Comparison of ENCODE assay signal across 8 cellular contexts in the genomic region with DNA sequence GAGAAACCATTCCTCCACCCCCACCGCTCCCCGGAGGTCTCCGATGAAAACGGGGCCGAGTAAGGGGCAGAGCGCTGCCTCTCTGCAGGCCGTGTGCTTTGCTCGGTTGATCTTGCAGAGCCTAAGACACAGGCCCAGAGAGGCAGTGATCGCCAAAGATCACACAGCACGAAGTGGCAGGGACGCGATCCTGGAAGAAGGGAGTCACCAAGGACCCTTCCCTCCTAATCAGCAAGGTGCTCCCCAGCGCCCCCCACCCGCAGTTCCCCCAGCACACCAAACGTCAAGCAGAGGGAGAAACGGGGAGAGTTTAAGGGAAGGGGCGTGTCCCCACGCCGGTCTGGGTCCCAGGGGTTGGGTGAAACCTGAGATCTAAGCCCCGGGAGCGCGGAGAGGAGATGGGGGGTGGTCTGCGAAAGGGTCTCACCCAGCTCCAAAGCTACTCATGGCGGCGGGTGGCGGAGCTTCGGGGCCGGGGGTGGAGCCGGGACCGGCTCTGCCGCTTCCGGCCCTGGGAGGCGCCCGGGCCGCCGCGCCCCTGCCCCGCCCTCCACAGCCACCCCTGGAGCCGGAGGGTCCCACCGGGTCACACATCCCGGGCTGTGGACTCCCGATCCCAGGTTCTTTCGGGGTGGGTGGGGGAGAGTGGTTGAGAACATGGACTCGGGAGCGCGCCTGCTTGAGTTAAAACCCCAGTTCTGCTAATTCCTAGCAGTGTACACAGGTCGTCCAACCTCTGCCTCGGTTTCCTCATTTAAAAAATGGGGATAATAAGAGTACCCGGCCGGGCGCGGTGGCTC. TPM values are rescaled to one million over a fixed set of nuclear protein-coding genes. Genes with fewer than 3 reads are reported as not detected.
DNase-seq lines count a peak whose midpoint lies in the region; ATAC-seq and TF ChIP-seq lines count a peak whose summit lies in the region.

A gene with protein sequence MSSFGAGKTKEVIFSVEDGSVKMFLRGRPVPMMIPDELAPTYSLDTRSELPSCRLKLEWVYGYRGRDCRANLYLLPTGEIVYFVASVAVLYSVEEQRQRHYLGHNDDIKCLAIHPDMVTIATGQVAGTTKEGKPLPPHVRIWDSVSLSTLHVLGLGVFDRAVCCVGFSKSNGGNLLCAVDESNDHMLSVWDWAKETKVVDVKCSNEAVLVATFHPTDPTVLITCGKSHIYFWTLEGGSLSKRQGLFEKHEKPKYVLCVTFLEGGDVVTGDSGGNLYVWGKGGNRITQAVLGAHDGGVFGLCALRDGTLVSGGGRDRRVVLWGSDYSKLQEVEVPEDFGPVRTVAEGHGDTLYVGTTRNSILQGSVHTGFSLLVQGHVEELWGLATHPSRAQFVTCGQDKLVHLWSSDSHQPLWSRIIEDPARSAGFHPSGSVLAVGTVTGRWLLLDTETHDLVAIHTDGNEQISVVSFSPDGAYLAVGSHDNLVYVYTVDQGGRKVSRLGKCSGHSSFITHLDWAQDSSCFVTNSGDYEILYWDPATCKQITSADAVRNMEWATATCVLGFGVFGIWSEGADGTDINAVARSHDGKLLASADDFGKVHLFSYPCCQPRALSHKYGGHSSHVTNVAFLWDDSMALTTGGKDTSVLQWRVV (minus strand): TSS at position 468 of the 800 bp plus-strand sequence. CDS start 21 bp downstream, at position 447.

- H3K9me3 ChIP-seq in DOHH2 (ENCODE audit: control insufficient read depth, insufficient read depth, low read length): no peaks in the 10 kb centered on the region
- no peaks in the 10 kb centered on the region for H3K9me3 ChIP-seq in Karpas-422 (ENCODE audit: low read length)
- no peaks in the 10 kb centered on the region for H3K9me3 ChIP-seq in left lung

- H3K4me3 Mint-ChIP-seq in chondrocyte (ENCODE audit: unreplicated experiment): peak within 1 kb of the TSS; percentile 93

- ATAC-seq in left lung: peak; percentile 52
- no peak for ATAC-seq in GM21515 (IDR thresholded peaks at IDR 0.05; ENCODE audit: unreplicated experiment)
- ATAC-seq in HG03469 (IDR thresholded peaks at IDR 0.05; ENCODE audit: unreplicated experiment): no peak

- H3K27ac ChIP-seq in DOHH2 (ENCODE audit: low read depth, low read length) (no peak within 1 kb of the TSS), Karpas-422 (ENCODE audit: low read length) (peak within 1 kb of the TSS; percentile 32; the same call in 1 of the 2 replicates), left lung (peak within 1 kb of the TSS in 1 of 2 donors; percentile 35)

- H3K4me2 ChIP-seq in DOHH2 (ENCODE audit: low read length) (peak within 1 kb of the TSS; percentile 96), Karpas-422 (ENCODE audit: low read depth, low read length, poor library complexity, severe bottlenecking) (peak within 1 kb of the TSS; percentile 79)

- H3K79me2 ChIP-seq in DOHH2 (ENCODE audit: control insufficient read depth, low read length) (peaks cover 2% of the 10 kb centered on the region; the same call in 1 of the 2 replicates), Karpas-422 (ENCODE audit: low read length) (peaks cover 17% of the 10 kb centered on the region)

- DNase-seq in Karpas-422: peak; percentile 87
- no peak for DNase-seq in chondrocyte (ENCODE audit: low spot score)
- DNase-seq in left lung: peak; percentile 68 to 93
- DNase-seq in stimulated activated CD8-positive, alpha-beta memory T cell treated with anti-CD3 and anti-CD28 coated beads, Interleukin-12 subunit alpha, Interleukin-12 subunit beta, amount 100 ng/mL, for 1 hour (ENCODE audit: low read depth): peak; percentile 35

- H3K4me1 ChIP-seq in DOHH2 (ENCODE audit: control insufficient read depth, low read length) (peaks cover 44% of the 10 kb centered on the region), Karpas-422 (ENCODE audit: low read length) (peaks cover 42% of the 10 kb centered on the region), left lung (peaks cover 17 to 48% of the 10 kb centered on the region in 2 donors)

- H3K9me2 ChIP-seq in DOHH2 (replicated peaks; ENCODE audit: control insufficient read depth, low read length): no peaks in the 10 kb centered on the region
- H3K9me2 ChIP-seq in Karpas-422 (replicated peaks; ENCODE audit: insufficient read depth, low read length): no peaks in the 10 kb centered on the region

- H4K20me1 ChIP-seq in DOHH2 (ENCODE audit: control insufficient read depth, insufficient read depth, low read depth, low read length) (no peaks in the 10 kb centered on the region), Karpas-422 (ENCODE audit: insufficient read depth, low read depth, low read length) (no peaks in the 10 kb centered on the region)

- H3K27me3 Mint-ChIP-seq in chondrocyte (ENCODE audit: low read depth): no peaks in the 10 kb centered on the region

- H3K27me3 ChIP-seq in DOHH2 (ENCODE audit: control insufficient read depth, low read length): peaks cover 9% of the 10 kb centered on the region
- no peaks in the 10 kb centered on the region for H3K27me3 ChIP-seq in Karpas-422 (ENCODE audit: low read length)
- peaks cover 0 to 9% of the 10 kb centered on the region in 2 donors for H3K27me3 ChIP-seq in left lung

- intact Hi-C loops in left lung (cut with DNase I): no loop called here

- no peaks in the 10 kb centered on the region for H3K9me3 Mint-ChIP-seq in chondrocyte (ENCODE audit: low read depth)

- H2AFZ ChIP-seq in Karpas-422 (ENCODE audit: low read length): peak within 1 kb of the TSS; percentile 86; the same call in 1 of the 2 replicates

- TF ChIP-seq CTCF in DOHH2 (IDR thresholded peaks at IDR 0.05; ENCODE audit: low read depth, low read length, poor library complexity, severe bottlenecking): peak; percentile 91
- TF ChIP-seq CTCF in WI38 (IDR thresholded peaks at IDR 0.05; ENCODE audit: low read depth, low read length): no peak
- TF ChIP-seq CTCF in chondrocyte (IDR thresholded peaks at IDR 0.05): peak; percentile 68
- TF ChIP-seq CTCF in left lung (IDR thresholded peaks at IDR 0.05): no peak

- H3K36me3 ChIP-seq in DOHH2 (ENCODE audit: control insufficient read depth, low read length) (peaks cover 6% of the 10 kb centered on the region; the same call in 1 of the 2 replicates), Karpas-422 (ENCODE audit: insufficient read depth, low read length) (no peaks in the 10 kb centered on the region), left lung (no peaks in the 10 kb centered on the region)

- peak within 1 kb of the TSS; percentile 89 for H3K27ac Mint-ChIP-seq in chondrocyte (ENCODE audit: unreplicated experiment)

- H3F3A ChIP-seq in DOHH2 (ENCODE audit: control insufficient read depth, insufficient read depth): peaks cover 21% of the 10 kb centered on the region

- peak within 1 kb of the TSS; percentile 82 for H3K9ac ChIP-seq in Karpas-422 (ENCODE audit: low read length)

- H3K4me1 Mint-ChIP-seq in chondrocyte (ENCODE audit: low read depth): peaks cover 37% of the 10 kb centered on the region

- peak within 1 kb of the TSS; percentile 81 for H3K4me3 ChIP-seq in DOHH2 (ENCODE audit: low read length)
- H3K4me3 ChIP-seq in Karpas-422 (ENCODE audit: low read length): peak within 1 kb of the TSS; percentile 84
- H3K4me3 ChIP-seq in WI38 (ENCODE audit: low read depth, low read length): peak within 1 kb of the TSS; percentile 72
- peak within 1 kb of the TSS; percentile 57 to 69 for H3K4me3 ChIP-seq in left lung

- H3K36me3 Mint-ChIP-seq in chondrocyte (ENCODE audit: low read depth): no peaks in the 10 kb centered on the region

RNA-seq across cellular contexts. Expression of the gene that starts here (rescaled TPM):
- 40.3 and 86.4 TPM in 2 replicates for total RNA-seq in Karpas-422 (2014; rRNA removed; shearing (Covaris generic); ENCODE audit: low replicate concordance)
- total RNA-seq in chondrocyte (20.5 to 28.3 TPM (median 22.4 TPM) in 3 replicates), left lung (10 to 100 TPM; 54.2 to 76.4 TPM)

Comparison
In these comparisons a context has a peak if more than half of its experiments do, and no peak if none do; other contexts are left out.
1. CTCF ChIP-seq: peak in DOHH2 (single experiment) and chondrocyte (single experiment); none in WI38 (single experiment) and left lung (0 of 2).
2. Peak in every context shown above with its lines, with median percentiles within 50 percentile points of each other: H3K4me3 ChIP-seq.